ENCODE assay signal across 12 cellular contexts in the genomic region with DNA sequence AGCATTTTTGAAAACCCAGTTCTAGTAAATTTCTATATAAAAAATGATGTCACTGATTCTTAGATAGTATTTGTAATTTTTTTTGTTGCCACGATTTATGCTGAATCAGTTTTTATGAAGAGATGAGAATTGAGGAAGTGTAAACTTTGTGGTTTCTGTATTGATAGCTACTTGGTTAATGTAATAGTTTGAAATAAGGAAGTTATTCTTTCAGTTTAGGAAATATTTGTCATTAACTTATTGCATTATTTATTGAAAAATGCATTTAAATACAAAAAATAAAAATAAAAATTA.
DNase-seq lines count a peak whose midpoint lies in the region; ATAC-seq, FAIRE-seq and TF ChIP-seq lines count a peak whose summit lies in the region.
"Had no signal": no experiment of that assay in that cellular context is flagged by ENCODE, and none has a peak within 500 bp of the region (broad histone marks: within the 10 kb centered on the region; RNA-seq: fewer than 3 reads in every experiment).

No MANE protein-coding gene starts in this region.

- H3K9ac ChIP-seq in neuronal stem cell (ENCODE audit: low read depth, low read length, poor library complexity), result no peak overlapping the region

- no peak overlapping the region for H2AK5ac ChIP-seq in neuronal stem cell (ENCODE audit: low read depth, low read length)

- intact Hi-C loops in OCI-LY7 (cut with micrococcal nuclease; ENCODE audit: unreplicated experiment), result no loop called here

- H2BK120ac ChIP-seq in neuronal stem cell (ENCODE audit: low read depth, low read length), result no peak overlapping the region

- POLR2A ChIA-PET in OCI-LY7 (lab: Charles Lee), result no interaction called here

- H2AFZ ChIP-seq in OCI-LY7 (ENCODE audit: low read length) (no peak overlapping the region), neuronal stem cell (ENCODE audit: low read length) (no peak overlapping the region)

- H3K4ac ChIP-seq in neuronal stem cell (ENCODE audit: low read length), result no peak overlapping the region

- H3K79me2 ChIP-seq in OCI-LY7 (ENCODE audit: insufficient read depth, low read depth, low read length), result no peaks in the 10 kb centered on the region

- no peak overlapping the region for H4K91ac ChIP-seq in neuronal stem cell (ENCODE audit: low read depth, low read length, poor library complexity)

- no peaks in the 10 kb centered on the region for H3K9me2 ChIP-seq in OCI-LY7 (ENCODE audit: insufficient read depth, low read length)

- H4K8ac ChIP-seq in neuronal stem cell (ENCODE audit: low read depth, low read length), result no peak overlapping the region

- 35 to 57% (median 46%) methylated on average over 1 of the region's 1 CpG for whole genome bisulfite sequencing in small intestine, 3 donors
- no CpG with 5 or more reads among the region's 1 CpG for WGBS in neuronal stem cell (ENCODE audit: extremely low coverage in 2 of 2, insufficient read length in 2 of 2, insufficient replicate concordance in 1 of 2), 2 donors

- no peak overlapping the region for H3K18ac ChIP-seq in neuronal stem cell (ENCODE audit: low read length)

- H2BK5ac ChIP-seq in neuronal stem cell (ENCODE audit: low read length), result no peak overlapping the region

- H3K9me3 ChIP-seq in OCI-LY7 (ENCODE audit: low read length) (no peaks in the 10 kb centered on the region), small intestine (ENCODE audit: control insufficient read depth, low read depth) (no peaks in the 10 kb centered on the region), neuronal stem cell (replicated peaks in 1 of 2; ENCODE audit: control insufficient read depth in 2 of 2, insufficient read depth in 1 of 2, low read depth in 1 of 2, low read length in 2 of 2) (no peaks in the 10 kb centered on the region)
- H3K9me3 ChIP-seq: adrenal gland, SJSA1, testis had no signal

- ATAC-seq in GM18870 (IDR thresholded peaks at IDR 0.05; ENCODE audit: unreplicated experiment) (peak; percentile 63), HG03095 (IDR thresholded peaks at IDR 0.05; ENCODE audit: unreplicated experiment) (peak; percentile 61)

- H3K23ac ChIP-seq in neuronal stem cell (ENCODE audit: low read depth, low read length, poor library complexity), result no peak overlapping the region

- no TSS peak for BruUV-seq in OCI-LY7 (replicated peaks; lab: Mats Ljungman, UMichigan)

- H2BK15ac ChIP-seq in neuronal stem cell (ENCODE audit: low read length), result no peak overlapping the region

- no peaks in the 10 kb centered on the region for H3K79me1 ChIP-seq in neuronal stem cell (ENCODE audit: low read depth, low read length)

- no peak overlapping the region for H2BK12ac ChIP-seq in neuronal stem cell (ENCODE audit: low read length)

- H3K36me3 ChIP-seq in OCI-LY7 (ENCODE audit: insufficient read depth, low read length), result no peaks in the 10 kb centered on the region
- peaks cover 0 to 2% of the 10 kb centered on the region in 2 donors for H3K36me3 ChIP-seq in small intestine (ENCODE audit: control insufficient read depth in 2 of 2, insufficient read depth in 2 of 2, low read length in 2 of 2)
- H3K36me3 ChIP-seq in neuronal stem cell (replicated peaks in 1 of 2; ENCODE audit: control insufficient read depth in 2 of 2, insufficient read depth in 2 of 2, low read length in 2 of 2), result peaks cover 1 to 8% of the 10 kb centered on the region in 2 donors
- H3K36me3 ChIP-seq: adrenal gland, SJSA1 had no signal

- H3K4me1 ChIP-seq in OCI-LY7 (ENCODE audit: insufficient read depth, low read length, poor library complexity, severe bottlenecking) (no peaks in the 10 kb centered on the region), small intestine (ENCODE audit: control insufficient read depth in 2 of 2, insufficient read depth in 1 of 2, low read depth in 1 of 2, low read length in 1 of 2) (no peaks in the 10 kb centered on the region), neuronal stem cell (ENCODE audit: control insufficient read depth in 2 of 2, insufficient read depth in 1 of 2, low read depth in 1 of 2, low read length in 2 of 2) (no peaks in the 10 kb centered on the region)
- H3K4me1 ChIP-seq: testis had no signal

- H3K4me3 ChIP-seq in OCI-LY7 (ENCODE audit: low read depth, low read length, poor library complexity, severe bottlenecking) (no peak overlapping the region), small intestine (ENCODE audit: low read depth in 1 of 2, low read length in 2 of 2) (no peak overlapping the region), neuronal stem cell (ENCODE audit: low read length in 2 of 2) (no peak overlapping the region)
- H3K4me3 ChIP-seq: adrenal gland, SJSA1, testis had no signal

- H3K27ac ChIP-seq in OCI-LY7 (ENCODE audit: low read depth, low read length, poor library complexity, severe bottlenecking), result no peak overlapping the region
- H3K27ac ChIP-seq in small intestine (ENCODE audit: low read depth in 1 of 2, low read length in 1 of 2), result no peak overlapping the region
- H3K27ac ChIP-seq in neuronal stem cell (replicated peaks; ENCODE audit: low read length), result no peak overlapping the region
- H3K27ac ChIP-seq: adrenal gland, SJSA1, testis had no signal

- TF ChIP-seq CTCF in OCI-LY7 (conservative IDR thresholded peaks at IDR 0.05; ENCODE audit: low read length), result no peak

- peak; percentile 89 for FAIRE-seq in small intestine (lab: Jason Lieb, UNC)

- H3K27me3 ChIP-seq in small intestine (ENCODE audit: control insufficient read depth in 2 of 2, insufficient read depth in 2 of 2, low read length in 2 of 2) (no peaks in the 10 kb centered on the region), neuronal stem cell (ENCODE audit: control insufficient read depth in 3 of 3, insufficient read depth in 3 of 3, low read depth in 1 of 3, low read length in 3 of 3) (no peaks in the 10 kb centered on the region)
- H3K27me3 ChIP-seq: adrenal gland, SJSA1, testis had no signal

- CTCF ChIA-PET in OCI-LY7 (lab: Charles Lee; ENCODE audit: unreplicated experiment), result no interaction called here

- H3K4me2 ChIP-seq in OCI-LY7 (ENCODE audit: low read length), result no peak overlapping the region
- H3K4me2 ChIP-seq in neuronal stem cell (ENCODE audit: insufficient read depth, low read length, poor library complexity, severe bottlenecking), result no peak overlapping the region

- H4K20me1 ChIP-seq in OCI-LY7 (ENCODE audit: insufficient read depth, low read length), result no peaks in the 10 kb centered on the region

- DNase-seq in OCI-LY7 (ENCODE audit: low spot score) (peak; percentile 24), small intestine (no peak), NCI-H2196 (lab: John Stamatoyannopoulos, UW; ENCODE audit: unreplicated experiment) (no peak), neuronal stem cell (ENCODE audit: low spot score) (no peak), DMS114 treated with DMSO at 0.1 percent for 48 hours (lab: John Stamatoyannopoulos, UW; ENCODE audit: unreplicated experiment) (no peak)
- DNase-seq: adrenal gland, DMS153, hippocampal formation, testis had no signal

- no peak overlapping the region for H3K14ac ChIP-seq in neuronal stem cell (ENCODE audit: low read length)
